ENCODE assay signal across 8 cellular contexts in genomic region chr5:141320225-141321169, GRCh38. TPM values are rescaled to one million over a fixed set of nuclear protein-coding genes. Genes with fewer than 3 reads are reported as not detected.
DNase-seq lines count a peak whose midpoint lies in the region; ATAC-seq and TF ChIP-seq lines count a peak whose summit lies in the region.

A gene with protein sequence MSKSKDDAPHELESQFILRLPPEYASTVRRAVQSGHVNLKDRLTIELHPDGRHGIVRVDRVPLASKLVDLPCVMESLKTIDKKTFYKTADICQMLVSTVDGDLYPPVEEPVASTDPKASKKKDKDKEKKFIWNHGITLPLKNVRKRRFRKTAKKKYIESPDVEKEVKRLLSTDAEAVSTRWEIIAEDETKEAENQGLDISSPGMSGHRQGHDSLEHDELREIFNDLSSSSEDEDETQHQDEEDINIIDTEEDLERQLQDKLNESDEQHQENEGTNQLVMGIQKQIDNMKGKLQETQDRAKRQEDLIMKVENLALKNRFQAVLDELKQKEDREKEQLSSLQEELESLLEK (minus strand): TSS chr5:141320784. CDS start chr5:141320044, 740 bp downstream.

- peaks cover 22% of the 10 kb centered on the region for H3K4me1 ChIP-seq in DND-41 (ENCODE audit: insufficient read depth, low read length)
- H3K4me1 ChIP-seq in KMS-11 (ENCODE audit: low read depth, poor library complexity, severe bottlenecking): no peaks in the 10 kb centered on the region
- no peaks in the 10 kb centered on the region for H3K4me1 ChIP-seq in Panc1 (ENCODE audit: control insufficient read depth, insufficient read depth, low read length)
- peaks cover 4 to 11% (median 7%) of the 10 kb centered on the region in 4 donors for H3K4me1 ChIP-seq in esophagus muscularis mucosa
- peaks cover 0 to 10% of the 10 kb centered on the region in 2 donors for H3K4me1 ChIP-seq in muscle layer of duodenum (ENCODE audit: control insufficient read depth in 1 of 2, insufficient read depth in 2 of 2, low read length in 2 of 2)

- POLR2A ChIA-PET in Panc1 (lab: Charles Lee): interaction anchor here (0.6 to 1.4 kb wide), 3 partner anchors 10 to 567 kb away, joined by 3 to 14 read pairs (median 4); partner anchors contain the start of genes PCDHGA1 and PCDHGA3

- H3K79me2 ChIP-seq in DND-41 (ENCODE audit: insufficient read depth, low read length): peaks cover 24% of the 10 kb centered on the region
- peaks cover 36% of the 10 kb centered on the region for H3K79me2 ChIP-seq in KMS-11 (ENCODE audit: insufficient read depth, low read depth)

- H3K9ac ChIP-seq in DND-41 (ENCODE audit: low read depth, low read length) (peak within 1 kb of the TSS; percentile 66), KMS-11 (peak within 1 kb of the TSS; percentile 96)

- peak within 1 kb of the TSS; percentile 98 for H3K4me3 Mint-ChIP-seq in activated T-cell treated with anti-CD3 and anti-CD28 coated beads, Interleukin-2, amount 50 U/mL, for 4 hours

- peaks cover 3% of the 10 kb centered on the region for H3K27me3 Mint-ChIP-seq in activated T-cell treated with anti-CD3 and anti-CD28 coated beads, Interleukin-2, amount 50 U/mL, for 4 hours (ENCODE audit: low read depth)

- H3K4me3 ChIP-seq in DND-41 (ENCODE audit: low read depth in 1 of 2, low read length in 2 of 2) (peak within 1 kb of the TSS; percentile 56 to 76), KMS-11 (IDR thresholded peaks at IDR 0.05; ENCODE audit: insufficient read depth, low read depth, low read length) (no peak within 1 kb of the TSS), Panc1 (ENCODE audit: low read depth in 2 of 2, low read length in 2 of 2) (peak within 1 kb of the TSS; percentile 82 to 91), esophagus muscularis mucosa (peak within 1 kb of the TSS; percentile 58 to 74 (median 70)), muscle layer of duodenum (ENCODE audit: low read depth in 1 of 2, low read length in 2 of 2) (peak within 1 kb of the TSS; percentile 87 to 90)

- 2% methylated on average over 57 of the region's 67 CpGs for whole genome bisulfite sequencing in esophagus muscularis mucosa

- H4K20me1 ChIP-seq in DND-41 (ENCODE audit: insufficient read depth, low read length) (no peaks in the 10 kb centered on the region), KMS-11 (ENCODE audit: insufficient read depth) (no peaks in the 10 kb centered on the region)

- H3K27me3 ChIP-seq in DND-41 (ENCODE audit: insufficient read depth, low read length, poor library complexity): no peaks in the 10 kb centered on the region
- no peaks in the 10 kb centered on the region for H3K27me3 ChIP-seq in KMS-11 (ENCODE audit: insufficient read depth, low read depth)
- no peaks in the 10 kb centered on the region for H3K27me3 ChIP-seq in Panc1 (ENCODE audit: control insufficient read depth, insufficient read depth, low read length)
- H3K27me3 ChIP-seq in esophagus muscularis mucosa: no peaks in the 10 kb centered on the region
- H3K27me3 ChIP-seq in muscle layer of duodenum (ENCODE audit: low read depth, low read length): no peaks in the 10 kb centered on the region

- peaks cover 23% of the 10 kb centered on the region for H3K36me3 ChIP-seq in DND-41 (ENCODE audit: insufficient read depth, low read length)
- H3K36me3 ChIP-seq in KMS-11 (ENCODE audit: insufficient read depth): peaks cover 9% of the 10 kb centered on the region; the same call in 1 of the 2 replicates
- peaks cover 2% of the 10 kb centered on the region for H3K36me3 ChIP-seq in Panc1 (ENCODE audit: control insufficient read depth, insufficient read depth, low read length)
- H3K36me3 ChIP-seq in esophagus muscularis mucosa: peaks cover 18 to 44% (median 40%) of the 10 kb centered on the region in 4 donors
- H3K36me3 ChIP-seq in muscle layer of duodenum (ENCODE audit: control insufficient read depth in 1 of 2, insufficient read depth in 2 of 2, low read length in 2 of 2): peaks cover 13 to 47% of the 10 kb centered on the region in 2 donors

- peak; percentile 91 for TF ChIP-seq CTCF in DND-41 (IDR thresholded peaks at IDR 0.05; ENCODE audit: borderline replicate concordance, extremely low read depth, low read length, poor library complexity, severe bottlenecking)
- peak; percentile 90 for TF ChIP-seq CTCF in KMS-11 (conservative IDR thresholded peaks at IDR 0.05; ENCODE audit: low read depth, low read length)
- peak; percentile 94 for TF ChIP-seq CTCF in Panc1 (IDR thresholded peaks at IDR 0.05)
- peak; percentile 64 to 80 (median 70) for TF ChIP-seq CTCF in esophagus muscularis mucosa (IDR thresholded peaks at IDR 0.05)

- peaks cover 27% of the 10 kb centered on the region for H3K4me1 Mint-ChIP-seq in activated T-cell treated with anti-CD3 and anti-CD28 coated beads, Interleukin-2, amount 50 U/mL, for 4 hours (ENCODE audit: low read depth)

- H3K4me2 ChIP-seq in DND-41 (ENCODE audit: insufficient read depth, low read length) (peak within 1 kb of the TSS; percentile 62), KMS-11 (peak within 1 kb of the TSS; percentile 54)

- CTCF ChIA-PET in Panc1 (lab: Charles Lee): interaction anchor here (0.8 to 1.4 kb wide), 4 partner anchors 10 to 112 kb away, joined by 3 to 7 read pairs (median 4); partner anchors contain the start of genes PCDHB12, PCDHGA1, PCDHGA10 and PCDHGB1

- intact Hi-C loops in Panc1 (cut with micrococcal nuclease; ENCODE audit: unreplicated experiment) (no loop called here), esophagus muscularis mucosa (cut with DNase I) (loop anchor here (5.0 kb wide), 1 partner anchor 237 kb away; no protein-coding TSS in a partner anchor)

- peak within 1 kb of the TSS; percentile 99 for H2AFZ ChIP-seq in DND-41 (ENCODE audit: low read depth, low read length)
- H2AFZ ChIP-seq in KMS-11 (ENCODE audit: low read depth): peak within 1 kb of the TSS; percentile 90

- BruUV-seq in Panc1 (replicated peaks; lab: Mats Ljungman, UMichigan): no TSS peak

- peak; percentile 90 for TF ChIP-seq POLR2A in esophagus muscularis mucosa (IDR thresholded peaks at IDR 0.05; ENCODE audit: low read depth)

- peak within 1 kb of the TSS; percentile 87 for H3K27ac ChIP-seq in DND-41 (ENCODE audit: low read length)
- H3K27ac ChIP-seq in KMS-11: peak within 1 kb of the TSS; percentile 97
- H3K27ac ChIP-seq in Panc1 (ENCODE audit: low read length): peak within 1 kb of the TSS; percentile 96
- peak within 1 kb of the TSS; percentile 90 to 92 (median 92) for H3K27ac ChIP-seq in esophagus muscularis mucosa (replicated peaks in 1 of 4)
- peak within 1 kb of the TSS; percentile 95 for H3K27ac ChIP-seq in muscle layer of duodenum (ENCODE audit: low read length)

- in situ Hi-C loops in Panc1 (cut with HindIII; ENCODE audit: low pct_unique_long_range_greater_than_20kb, low sequenced_read_pairs): no loop called here

- H3K36me3 Mint-ChIP-seq in activated T-cell treated with anti-CD3 and anti-CD28 coated beads, Interleukin-2, amount 50 U/mL, for 4 hours (ENCODE audit: insufficient read depth): peaks cover 37% of the 10 kb centered on the region

- H3K9me3 ChIP-seq in DND-41 (ENCODE audit: insufficient read depth, low read length, severe bottlenecking) (peaks cover 41% of the 10 kb centered on the region), Panc1 (ENCODE audit: control insufficient read depth, insufficient read depth, low read depth, low read length) (peaks cover 45% of the 10 kb centered on the region), esophagus muscularis mucosa (peaks cover 23 to 68% (median 54%) of the 10 kb centered on the region in 4 donors), muscle layer of duodenum (ENCODE audit: control insufficient read depth in 1 of 2, low read length in 2 of 2) (peaks cover 47 to 52% of the 10 kb centered on the region in 2 donors)

- peaks cover 39% of the 10 kb centered on the region for H3K9me3 Mint-ChIP-seq in activated T-cell treated with anti-CD3 and anti-CD28 coated beads, Interleukin-2, amount 50 U/mL, for 4 hours

- peak; percentile 94 for ATAC-seq in DND-41 (ENCODE audit: insufficient read depth, low read depth)
- ATAC-seq in GM21723 (IDR thresholded peaks at IDR 0.05; ENCODE audit: unreplicated experiment): peak; percentile 96
- ATAC-seq in Panc1: peak; percentile 98
- ATAC-seq in activated T-cell treated with anti-CD3 and anti-CD28 coated beads, Interleukin-2, amount 50 U/mL, for 4 hours: peak; percentile 96 to 98

- TF ChIP-seq EP300 in esophagus muscularis mucosa (IDR thresholded peaks at IDR 0.05): no peak

- DNase-seq in DND-41 (peak; percentile 89), Panc1 (ENCODE audit: low read depth, low spot score) (peak; percentile 84), esophagus muscularis mucosa (ENCODE audit: extremely low spot score) (peak; percentile 95)
- DNase-seq in activated T-cell treated with anti-CD3 and anti-CD28 coated beads, Interleukin-2, amount 50 U/mL, for 4 hours: peak; percentile 89
- peak; percentile 87 to 90 for DNase-seq in stimulated activated CD8-positive, alpha-beta memory T cell treated with anti-CD3 and anti-CD28 coated beads, Interleukin-7, amount 100 ng/mL, for 4 hours (ENCODE audit: low read depth in 2 of 2)

RNA-seq across cellular contexts. Expression of the gene that starts here (rescaled TPM):
- total RNA-seq in Panc1 (2021; ENCODE audit: unreplicated experiment): 71.0 TPM
- 70.7 TPM for polyA plus RNA-seq in Panc1 (2012; ENCODE audit: insufficient read length)
- total RNA-seq in activated T-cell treated with anti-CD3 and anti-CD28 coated beads, Interleukin-2, amount 50 U/mL, for 4 hours: 10 to 100 TPM; 64.8 to 73.8 (median 70.4) TPM
- 10 to 100 TPM; 44.0 to 65.9 (median 59.1) TPM for total RNA-seq in esophagus muscularis mucosa
